Comparison of ENCODE assay signal across 1 cellular context in the genomic region with DNA sequence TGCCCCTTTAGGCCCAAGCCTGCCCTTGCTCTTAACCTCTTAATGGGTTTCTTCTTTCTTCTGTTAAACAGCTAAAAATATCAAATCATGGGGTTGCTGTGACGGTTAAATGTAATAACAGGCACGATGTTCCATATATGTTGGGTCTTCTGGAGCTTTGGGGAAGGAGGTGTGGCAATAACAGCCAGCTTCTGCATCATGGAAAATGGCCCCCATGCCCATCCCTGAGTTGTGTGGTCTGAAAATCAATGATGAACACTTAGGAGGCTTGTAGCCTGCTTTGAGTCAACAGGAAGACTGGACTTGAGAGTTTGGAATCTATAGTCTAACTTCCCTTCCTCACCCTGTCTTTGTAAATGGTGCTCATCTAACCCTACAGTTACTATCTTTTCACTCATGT.
TF ChIP-seq lines count a peak whose summit lies in the region.

No MANE protein-coding gene starts in this region.

TF ChIP-seq in IMR-90, 13 proteins besides CTCF, POLR2A, EP300 and RAD21:
- TF ChIP-seq MAFK (IDR thresholded peaks at IDR 0.05; ENCODE audit: low read depth, low read length): no peak
- TF ChIP-seq MAZ (IDR thresholded peaks at IDR 0.05; ENCODE audit: borderline replicate concordance, low read depth, low read length): no peak
- no peak for TF ChIP-seq SMC3 (IDR thresholded peaks at IDR 0.05; ENCODE audit: low read depth, low read length)
- TF ChIP-seq RFX5 (IDR thresholded peaks at IDR 0.05; ENCODE audit: low read depth, low read length): no peak
- no peak for TF ChIP-seq CHD1 (IDR thresholded peaks at IDR 0.05; ENCODE audit: low read depth, low read length)
- TF ChIP-seq RCOR1 (IDR thresholded peaks at IDR 0.05; ENCODE audit: insufficient replicate concordance, low read length): no peak
- no peak for TF ChIP-seq BHLHE40 (IDR thresholded peaks at IDR 0.05; ENCODE audit: low read depth, low read length)
- TF ChIP-seq, protein P1, sequence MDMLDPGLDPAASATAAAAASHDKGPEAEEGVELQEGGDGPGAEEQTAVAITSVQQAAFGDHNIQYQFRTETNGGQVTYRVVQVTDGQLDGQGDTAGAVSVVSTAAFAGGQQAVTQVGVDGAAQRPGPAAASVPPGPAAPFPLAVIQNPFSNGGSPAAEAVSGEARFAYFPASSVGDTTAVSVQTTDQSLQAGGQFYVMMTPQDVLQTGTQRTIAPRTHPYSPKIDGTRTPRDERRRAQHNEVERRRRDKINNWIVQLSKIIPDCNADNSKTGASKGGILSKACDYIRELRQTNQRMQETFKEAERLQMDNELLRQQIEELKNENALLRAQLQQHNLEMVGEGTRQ (IDR thresholded peaks at IDR 0.05; ENCODE audit: low read depth, low read length): no peak
- TF ChIP-seq CEBPB (IDR thresholded peaks at IDR 0.05; ENCODE audit: low read depth, low read length): 0 out of 2 replicates have a peak, but pooled peaks have one; percentile 24
